In the genomic region with DNA sequence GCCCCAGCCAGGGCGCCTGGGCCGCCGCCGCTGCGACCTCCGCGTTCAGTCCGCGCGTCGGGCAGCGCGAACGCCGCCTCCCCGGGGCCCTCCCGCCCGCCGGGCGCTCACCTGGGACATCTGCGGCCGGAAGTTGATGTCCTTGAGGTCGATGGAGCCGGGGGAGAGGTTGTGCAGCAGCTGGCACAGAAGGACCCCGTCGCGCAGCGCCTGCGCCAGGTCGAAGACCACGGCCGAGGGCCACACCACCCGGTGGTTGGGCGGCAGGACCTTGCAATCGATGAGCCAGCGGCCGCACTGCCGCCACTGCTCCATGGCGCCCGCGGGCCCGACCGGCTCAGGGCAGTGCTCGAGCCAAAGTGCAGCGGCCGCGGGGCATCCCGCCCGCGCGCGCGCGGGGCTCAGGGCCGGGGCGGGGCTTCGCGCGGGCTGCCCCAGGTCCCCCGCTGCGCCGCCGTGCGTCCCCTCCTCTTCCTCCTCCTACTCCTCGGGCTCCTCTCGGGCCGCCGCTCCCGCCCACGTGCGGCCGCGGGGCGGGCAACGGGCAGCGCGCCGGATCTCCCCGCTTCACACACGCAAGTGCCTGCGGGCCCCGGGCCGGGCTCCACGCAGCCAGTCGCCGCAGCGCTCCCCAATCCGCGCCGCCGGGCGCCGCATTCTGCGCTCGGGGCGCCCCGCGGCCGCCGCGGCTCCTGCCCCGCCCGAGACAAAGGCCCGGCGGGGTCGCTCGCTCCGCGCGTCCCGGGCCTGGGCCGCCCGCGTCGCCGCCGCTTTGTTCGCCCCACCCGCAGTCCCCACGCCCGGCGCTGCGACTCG, we compare ENCODE assay signal across 8 cellular contexts. TPM values are rescaled to one million over a fixed set of nuclear protein-coding genes. Genes with fewer than 3 reads are reported as not detected.
DNase-seq lines count a peak whose midpoint lies in the region; ATAC-seq and TF ChIP-seq lines count a peak whose summit lies in the region.

Gene VAV2 (minus strand): TSS at position 361 of the 816 bp plus-strand sequence. CDS start 46 bp downstream, at position 315.

- CTCF ChIA-PET in PC-3 (lab: Charles Lee) = interaction anchor here (1.9 kb wide), 1 partner anchor 210 kb away, joined by 11 read pairs; no protein-coding TSS in a partner anchor

- BruUV-seq in PC-3 (replicated peaks; lab: Mats Ljungman, UMichigan) = no TSS peak

- peak within 1 kb of the TSS; percentile 67 to 87 (median 78) for H3K4me3 Mint-ChIP-seq in CD4-positive, CD25-positive, alpha-beta regulatory T cell
- peak within 1 kb of the TSS; percentile 79 for H3K4me3 Mint-ChIP-seq in osteocyte (ENCODE audit: unreplicated experiment)

- H3K79me2 ChIP-seq in PC-3 (ENCODE audit: low read length) = peaks cover 42% of the 10 kb centered on the region

- peak; percentile 30 to 47 for ATAC-seq in CD4-positive, CD25-positive, alpha-beta regulatory T cell (ENCODE audit: low read depth in 2 of 2)
- peak; percentile 42 for ATAC-seq in GM19328 (IDR thresholded peaks at IDR 0.05; ENCODE audit: unreplicated experiment)
- ATAC-seq in HG03432 (IDR thresholded peaks at IDR 0.05; ENCODE audit: unreplicated experiment) = peak; percentile 53
- peak; percentile 38 for ATAC-seq in PC-3

- no peaks in the 10 kb centered on the region for H3K36me3 Mint-ChIP-seq in CD4-positive, CD25-positive, alpha-beta regulatory T cell
- H3K36me3 Mint-ChIP-seq in osteocyte (ENCODE audit: unreplicated experiment) = no peaks in the 10 kb centered on the region

- H3K9me3 ChIP-seq in CD4-positive, CD25-positive, alpha-beta regulatory T cell (ENCODE audit: control insufficient read depth in 2 of 2, low read length in 2 of 2) = no peaks in the 10 kb centered on the region
- H3K9me3 ChIP-seq in PC-3 (ENCODE audit: low read length) = no peaks in the 10 kb centered on the region

- H3K9me3 Mint-ChIP-seq in CD4-positive, CD25-positive, alpha-beta regulatory T cell = no peaks in the 10 kb centered on the region
- no peaks in the 10 kb centered on the region for H3K9me3 Mint-ChIP-seq in osteocyte (ENCODE audit: unreplicated experiment)

- H3K27me3 Mint-ChIP-seq in CD4-positive, CD25-positive, alpha-beta regulatory T cell = peaks cover 13% of the 10 kb centered on the region
- no peaks in the 10 kb centered on the region for H3K27me3 Mint-ChIP-seq in osteocyte (ENCODE audit: unreplicated experiment)

- H3K4me2 ChIP-seq in PC-3 (ENCODE audit: low read length) = peak within 1 kb of the TSS; percentile 94

- H3K4me3 ChIP-seq in CD4-positive, CD25-positive, alpha-beta regulatory T cell (ENCODE audit: low read depth, low read length) = no peak within 1 kb of the TSS
- H3K4me3 ChIP-seq in PC-3 (ENCODE audit: low read length) = peak within 1 kb of the TSS; percentile 92

- no peaks in the 10 kb centered on the region for H3F3A ChIP-seq in PC-3 (ENCODE audit: low read length, unreplicated experiment)

- peaks cover 25% of the 10 kb centered on the region for H3K4me1 ChIP-seq in CD4-positive, CD25-positive, alpha-beta regulatory T cell (ENCODE audit: control insufficient read depth, insufficient read depth, low read length, poor library complexity, severe bottlenecking)
- H3K4me1 ChIP-seq in PC-3 (ENCODE audit: insufficient read depth, low read length) = peaks cover 13% of the 10 kb centered on the region

- no peaks in the 10 kb centered on the region for H3K36me3 ChIP-seq in CD4-positive, CD25-positive, alpha-beta regulatory T cell (ENCODE audit: control insufficient read depth, insufficient read depth, low read length)
- no peaks in the 10 kb centered on the region for H3K36me3 ChIP-seq in PC-3 (ENCODE audit: low read depth, low read length)

- intact Hi-C loops in PC-3 (cut with micrococcal nuclease) = loop anchor here (2.0 kb wide), 2 partner anchors 47 to 117 kb away; no protein-coding TSS in a partner anchor

- DNase-seq in CD4-positive, CD25-positive, alpha-beta regulatory T cell = peak; percentile 21 to 33 (median 31)
- DNase-seq in PC-3 (peak; percentile 63), globus pallidus (ENCODE audit: low spot score) (peak; percentile 36), osteocyte (ENCODE audit: extremely low spot score, unreplicated experiment) (peak; percentile 86), NCI-H2107 (lab: John Stamatoyannopoulos, UW) (no peak)
- DNase-seq in activated naive CD4-positive, alpha-beta T cell treated with Interleukin-2 at 50 U/mL for 16 hours = peak; percentile 45

- H4K20me1 ChIP-seq in PC-3 (ENCODE audit: low read length) = peaks cover 11% of the 10 kb centered on the region; the same call in 1 of the 2 replicates

- peak within 1 kb of the TSS; percentile 83 for H3K9ac ChIP-seq in PC-3 (ENCODE audit: low read length)

- peaks cover 0 to 10% (median 0%) of the 10 kb centered on the region in 4 donors for H3K4me1 Mint-ChIP-seq in CD4-positive, CD25-positive, alpha-beta regulatory T cell
- H3K4me1 Mint-ChIP-seq in osteocyte (ENCODE audit: unreplicated experiment) = peaks cover 29% of the 10 kb centered on the region

- TF ChIP-seq CTCF in PC-3 (conservative IDR thresholded peaks at IDR 0.05; ENCODE audit: low read depth, low read length) (no peak), osteocyte (IDR thresholded peaks at IDR 0.05) (no peak)

- H3K27me3 ChIP-seq in CD4-positive, CD25-positive, alpha-beta regulatory T cell (ENCODE audit: control insufficient read depth, insufficient read depth, low read length) = no peaks in the 10 kb centered on the region
- no peaks in the 10 kb centered on the region for H3K27me3 ChIP-seq in PC-3 (ENCODE audit: low read length)

- H2AFZ ChIP-seq in PC-3 (ENCODE audit: low read length) = peak within 1 kb of the TSS; percentile 75

- H3K9me2 ChIP-seq in PC-3 (replicated peaks; ENCODE audit: low read length) = no peaks in the 10 kb centered on the region

- peak within 1 kb of the TSS; percentile 33 for H3K27ac ChIP-seq in CD4-positive, CD25-positive, alpha-beta regulatory T cell (ENCODE audit: insufficient read depth, low read length, poor library complexity, severe bottlenecking)
- H3K27ac ChIP-seq in PC-3 (ENCODE audit: low read length) = peak within 1 kb of the TSS; percentile 75

- no peak within 1 kb of the TSS for H3K27ac Mint-ChIP-seq in CD4-positive, CD25-positive, alpha-beta regulatory T cell
- peak within 1 kb of the TSS; percentile 90 for H3K27ac Mint-ChIP-seq in osteocyte (ENCODE audit: unreplicated experiment)

- POLR2A ChIA-PET in PC-3 (lab: Charles Lee; ENCODE audit: unreplicated experiment) = no interaction called here

RNA-seq across cellular contexts. Expression of gene VAV2, which starts in this region (rescaled TPM):
- total RNA-seq in CD4-positive, CD25-positive, alpha-beta regulatory T cell = 0.67 TPM
- under 1 TPM in 3 of 4 donors, not detected in 1; 0.24 to 0.40 (median 0.35) TPM for polyA plus RNA-seq in CD4-positive, CD25-positive, alpha-beta regulatory T cell
- total RNA-seq in PC-3 (2014; rRNA removed) = 9.7 and 15.9 TPM in 2 replicates
- 21.5 and 24.4 TPM in 2 replicates for total RNA-seq in osteocyte

Comparison
In these comparisons a context has a peak if more than half of its experiments do, and no peak if none do; other contexts are left out.
1. Peak in DNase-seq, ATAC-seq and H3K27ac ChIP-seq in CD4-positive, CD25-positive, alpha-beta regulatory T cell; RNA of the gene not detected or under 1 TPM.